15 cellular contexts compared by ENCODE assay signal in genomic region chr1:30868833-30869435, GRCh38. TPM values are rescaled to one million over a fixed set of nuclear protein-coding genes. Genes with fewer than 3 reads are reported as not detected.
DNase-seq lines count a peak whose midpoint lies in the region; ATAC-seq and TF ChIP-seq lines count a peak whose summit lies in the region.
"Had no signal": no experiment of that assay in that cellular context is flagged by ENCODE, and none has a peak within 500 bp of the region (broad histone marks: within the 10 kb centered on the region; RNA-seq: fewer than 3 reads in every experiment).

No MANE protein-coding gene starts in this region.

- H3K4me1 ChIP-seq in osteoblast (ENCODE audit: insufficient read depth, low read length): no peaks in the 10 kb centered on the region
- H3K4me1 ChIP-seq in colonic mucosa: no peaks in the 10 kb centered on the region
- H3K4me1 ChIP-seq: sigmoid colon had no signal

- TF ChIP-seq CTCF in osteoblast (IDR thresholded peaks at IDR 0.05; ENCODE audit: extremely low read depth, low read depth, low read length) (no peak), colonic mucosa (IDR thresholded peaks at IDR 0.05) (no peak)

- H3K27me3 Mint-ChIP-seq in T-helper 17 cell: peaks cover 37% of the 10 kb centered on the region
- H3K27me3 Mint-ChIP-seq: type B pancreatic cell had no signal

- no peak overlapping the region for H3K4me2 ChIP-seq in osteoblast (ENCODE audit: insufficient read depth, low read length)

- no peak for ATAC-seq in activated CD4-positive, CD25-positive, alpha-beta regulatory T cell treated with anti-CD3 and anti-CD28 coated beads, Interleukin-2, amount 50 U/mL, for 24 hours
- peak; percentile 69 for ATAC-seq in GM21825 (IDR thresholded peaks at IDR 0.05; ENCODE audit: unreplicated experiment)
- peak; percentile 33 for ATAC-seq in T-helper 17 cell

- H3K79me2 ChIP-seq in osteoblast (ENCODE audit: insufficient read depth, low read length): no peaks in the 10 kb centered on the region

- H3K36me3 Mint-ChIP-seq in T-helper 17 cell (ENCODE audit: low read depth): no peaks in the 10 kb centered on the region

- DNase-seq in activated CD4-positive, CD25-positive, alpha-beta regulatory T cell treated with anti-CD3 and anti-CD28 coated beads, Interleukin-2, amount 50 U/mL, for 72 hours: peak; percentile 49
- DNase-seq in T-helper 17 cell (no peak), osteoblast (ENCODE audit: insufficient read length, low spot score, missing footprints) (peak; percentile 34), SW480 (ENCODE audit: low spot score) (no peak), colonic mucosa (no peak), NCI-H2227 (lab: John Stamatoyannopoulos, UW; ENCODE audit: unreplicated experiment) (no peak)
- DNase-seq: anterior cingulate cortex, Calu3, islet precursor cell, Kasumi-1, NCI-H2081 treated with DMSO at 0.1 percent for 48 hours, sigmoid colon had no signal

- no peak overlapping the region for H3K27ac Mint-ChIP-seq in T-helper 17 cell
- H3K27ac Mint-ChIP-seq: type B pancreatic cell had no signal

- H3K9me3 ChIP-seq in T-helper 17 cell (ENCODE audit: control insufficient read depth, low read length, poor library complexity, severe bottlenecking): no peaks in the 10 kb centered on the region
- peaks cover 13% of the 10 kb centered on the region for H3K9me3 ChIP-seq in osteoblast (ENCODE audit: low read depth, low read length)
- H3K9me3 ChIP-seq in colonic mucosa: no peaks in the 10 kb centered on the region

- H3K4me3 ChIP-seq in osteoblast (ENCODE audit: insufficient read depth, low read length): no peak overlapping the region
- H3K4me3 ChIP-seq in colonic mucosa: no peak overlapping the region
- H3K4me3 ChIP-seq: sigmoid colon had no signal

- no peaks in the 10 kb centered on the region for H4K20me1 ChIP-seq in osteoblast (ENCODE audit: insufficient read depth, low read length)

- H3K36me3 ChIP-seq in osteoblast (ENCODE audit: insufficient read depth, low read length) (peaks cover 9% of the 10 kb centered on the region), colonic mucosa (no peaks in the 10 kb centered on the region)

- H3K27ac ChIP-seq in osteoblast (ENCODE audit: low read depth, low read length): no peak overlapping the region
- no peak overlapping the region for H3K27ac ChIP-seq in colonic mucosa

- no peak overlapping the region for H2AFZ ChIP-seq in osteoblast (ENCODE audit: low read length)

- intact Hi-C loops in colonic mucosa (cut with DNase I): no loop called here

- H3K4me3 Mint-ChIP-seq in T-helper 17 cell: no peak overlapping the region
- H3K4me3 Mint-ChIP-seq: type B pancreatic cell had no signal

- H3K9ac ChIP-seq in colonic mucosa (ENCODE audit: low read depth in 2 of 2, low read length in 2 of 2): no peak overlapping the region

- H3K27me3 ChIP-seq in osteoblast (ENCODE audit: insufficient read depth, low read length) (peaks cover 4% of the 10 kb centered on the region), colonic mucosa (no peaks in the 10 kb centered on the region)
- H3K27me3 ChIP-seq: sigmoid colon had no signal

- peaks cover 9% of the 10 kb centered on the region for H3K4me1 Mint-ChIP-seq in T-helper 17 cell

RNA-seq across cellular contexts. Expression of gene SDC3, which starts 39.6 kb away (rescaled TPM):
- total RNA-seq in T-helper 17 cell: under 1 TPM; 0.32 to 0.34 TPM
- total RNA-seq in osteoblast: 38.0 and 39.8 TPM in 2 replicates
- 10 to 100 TPM; 15.2 to 24.2 TPM for total RNA-seq in colonic mucosa

Comparison
In these comparisons a context has a peak if more than half of its experiments do, and no peak if none do; other contexts are left out.
1. DNase-seq: peak in activated CD4-positive, CD25-positive, alpha-beta regulatory T cell treated with anti-CD3 and anti-CD28 coated beads, Interleukin-2, amount 50 U/mL, for 72 hours (single experiment) and osteoblast (single experiment); none in T-helper 17 cell (0 of 3), SW480 (single experiment), colonic mucosa (single experiment) and NCI-H2227 (single experiment).
2. ATAC-seq: peak in GM21825 (single experiment) and T-helper 17 cell (single experiment); none in activated CD4-positive, CD25-positive, alpha-beta regulatory T cell treated with anti-CD3 and anti-CD28 coated beads, Interleukin-2, amount 50 U/mL, for 24 hours (0 of 2).
3. RNA of gene SDC3, which starts 39.6 kb away (total RNA-seq): 38.0 to 39.8 TPM in osteoblast and 15.2 to 24.2 TPM in colonic mucosa; 0.32 to 0.34 TPM in T-helper 17 cell; every median in the first group is over 10 times any median in the second.